ENCODE assay signal across 8 cellular contexts in genomic region chr11:94897330-94897768, GRCh38.
DNase-seq lines count a peak whose midpoint lies in the region; ATAC-seq and TF ChIP-seq lines count a peak whose summit lies in the region.

No MANE protein-coding gene starts in this region.

- no peaks in the 10 kb centered on the region for H3K9me3 ChIP-seq in prostate gland

- ATAC-seq in activated naive CD8-positive, alpha-beta T cell treated with anti-CD3 and anti-CD28 coated beads, Interleukin-2, amount 10 ng/mL, durations not matched to agents 7 days and 5 days (ENCODE audit: low read depth): peak; percentile 33
- peak; percentile 84 for ATAC-seq in HG02885 (IDR thresholded peaks at IDR 0.05; ENCODE audit: poor library complexity, unreplicated experiment)

- DNase-seq in activated naive CD8-positive, alpha-beta T cell treated with anti-CD3 and anti-CD28 coated beads, Interleukin-2, amount 10 ng/mL, durations not matched to agents 7 days and 5 days: no peak
- no peak for DNase-seq in activated naive CD8-positive, alpha-beta T cell treated with anti-CD3 and anti-CD28 coated beads for 36 hours
- peak; percentile 13 to 44 for DNase-seq in NCI-H524 (lab: John Stamatoyannopoulos, UW)
- peak; percentile 12 for DNase-seq in activated T-cell treated with anti-CD3 and anti-CD28 coated beads for 4 hours
- DNase-seq in glomerular visceral epithelial cell (ENCODE audit: extremely low spot score): peak; percentile 50
- peak; percentile 23 for DNase-seq in prostate gland (ENCODE audit: low spot score)
- no peak for DNase-seq in posterior vena cava (ENCODE audit: low spot score)

- POLR2A ChIA-PET in activated naive CD8-positive, alpha-beta T cell treated with anti-CD3 and anti-CD28 coated beads, Interleukin-2, amount 10 ng/mL, durations not matched to agents 7 days and 5 days (lab: Charles Lee): no interaction called here

- peaks cover 7% of the 10 kb centered on the region for H3K27me3 Mint-ChIP-seq in activated naive CD8-positive, alpha-beta T cell treated with anti-CD3 and anti-CD28 coated beads, Interleukin-2, amount 10 ng/mL, durations not matched to agents 7 days and 5 days
- H3K27me3 Mint-ChIP-seq in activated naive CD8-positive, alpha-beta T cell treated with anti-CD3 and anti-CD28 coated beads for 36 hours: no peaks in the 10 kb centered on the region

- no peaks in the 10 kb centered on the region for H3K27me3 ChIP-seq in prostate gland (replicated peaks; ENCODE audit: insufficient read depth)

- intact Hi-C loops in prostate gland (cut with DNase I): loop anchor here (2.0 to 10.0 kb wide), 2 partner anchors 275 to 373 kb away; no protein-coding TSS in a partner anchor
- intact Hi-C loops in posterior vena cava (cut with DNase I): loop anchor here in 1 of 2 donors (10.0 kb wide), 1 partner anchor 273 kb away; no protein-coding TSS in a partner anchor

- H3K36me3 ChIP-seq in prostate gland: no peaks in the 10 kb centered on the region

- no peak overlapping the region for H3K27ac ChIP-seq in prostate gland

- H3K4me3 ChIP-seq in prostate gland: no peak overlapping the region

- no peak for TF ChIP-seq POLR2A in prostate gland (IDR thresholded peaks at IDR 0.05)

- WGBS in prostate gland: 0% methylated on average over 1 of the region's 1 CpG

- peaks cover 2% of the 10 kb centered on the region for H3K9me3 Mint-ChIP-seq in activated naive CD8-positive, alpha-beta T cell treated with anti-CD3 and anti-CD28 coated beads, Interleukin-2, amount 10 ng/mL, durations not matched to agents 7 days and 5 days
- peaks cover 5% of the 10 kb centered on the region for H3K9me3 Mint-ChIP-seq in activated naive CD8-positive, alpha-beta T cell treated with anti-CD3 and anti-CD28 coated beads for 36 hours

- no peaks in the 10 kb centered on the region for H3K4me1 ChIP-seq in prostate gland (replicated peaks)

- H3K36me3 Mint-ChIP-seq in activated naive CD8-positive, alpha-beta T cell treated with anti-CD3 and anti-CD28 coated beads, Interleukin-2, amount 10 ng/mL, durations not matched to agents 7 days and 5 days: peaks cover 2% of the 10 kb centered on the region
- peaks cover 3% of the 10 kb centered on the region for H3K36me3 Mint-ChIP-seq in activated naive CD8-positive, alpha-beta T cell treated with anti-CD3 and anti-CD28 coated beads for 36 hours

- no peak overlapping the region for H3K27ac Mint-ChIP-seq in activated naive CD8-positive, alpha-beta T cell treated with anti-CD3 and anti-CD28 coated beads, Interleukin-2, amount 10 ng/mL, durations not matched to agents 7 days and 5 days
- no peak overlapping the region for H3K27ac Mint-ChIP-seq in activated naive CD8-positive, alpha-beta T cell treated with anti-CD3 and anti-CD28 coated beads for 36 hours

- no peaks in the 10 kb centered on the region for H3K4me1 Mint-ChIP-seq in activated naive CD8-positive, alpha-beta T cell treated with anti-CD3 and anti-CD28 coated beads, Interleukin-2, amount 10 ng/mL, durations not matched to agents 7 days and 5 days
- no peaks in the 10 kb centered on the region for H3K4me1 Mint-ChIP-seq in activated naive CD8-positive, alpha-beta T cell treated with anti-CD3 and anti-CD28 coated beads for 36 hours

- peak; percentile 71 to 86 (median 80) for TF ChIP-seq CTCF in prostate gland (IDR thresholded peaks at IDR 0.05)

- no peak overlapping the region for H3K4me3 Mint-ChIP-seq in activated naive CD8-positive, alpha-beta T cell treated with anti-CD3 and anti-CD28 coated beads, Interleukin-2, amount 10 ng/mL, durations not matched to agents 7 days and 5 days
- H3K4me3 Mint-ChIP-seq in activated naive CD8-positive, alpha-beta T cell treated with anti-CD3 and anti-CD28 coated beads for 36 hours: no peak overlapping the region

Comparison
In these comparisons a context has a peak if more than half of its experiments do, and no peak if none do; other contexts are left out.
1. DNase-seq: peak in NCI-H524 (2 of 2), activated T-cell treated with anti-CD3 and anti-CD28 coated beads for 4 hours (single experiment), glomerular visceral epithelial cell (single experiment) and prostate gland (single experiment); none in activated naive CD8-positive, alpha-beta T cell treated with anti-CD3 and anti-CD28 coated beads, Interleukin-2, amount 10 ng/mL, durations not matched to agents 7 days and 5 days (single experiment), activated naive CD8-positive, alpha-beta T cell treated with anti-CD3 and anti-CD28 coated beads for 36 hours (single experiment) and posterior vena cava (single experiment).